In genomic region chr9:108416321-108416720, GRCh38 we compare ENCODE assay signal across 17 cellular contexts.
DNase-seq lines count a peak whose midpoint lies in the region; ATAC-seq and TF ChIP-seq lines count a peak whose summit lies in the region.
"Had no signal": no experiment of that assay in that cellular context is flagged by ENCODE, and none has a peak within 500 bp of the region (broad histone marks: within the 10 kb centered on the region; RNA-seq: fewer than 3 reads in every experiment).

No MANE protein-coding gene starts in this region.

- H3K4me3 ChIP-seq in epithelial cell of esophagus (ENCODE audit: low read length), result no peak overlapping the region
- no peak overlapping the region for H3K4me3 ChIP-seq in psoas muscle

- no peaks in the 10 kb centered on the region for H3K36me3 ChIP-seq in psoas muscle (ENCODE audit: insufficient read depth in 1 of 2, low read depth in 1 of 2)

- no peaks in the 10 kb centered on the region for H3K4me1 ChIP-seq in psoas muscle

- no peaks in the 10 kb centered on the region for H3K9me3 ChIP-seq in psoas muscle

- H3K27ac ChIP-seq in psoas muscle, result no peak overlapping the region
- H3K27ac ChIP-seq: HL-60 had no signal

- TF ChIP-seq CTCF in epithelial cell of esophagus (IDR thresholded peaks at IDR 0.05; ENCODE audit: insufficient read depth, low read depth, low read length, missing control alignments) (peak; percentile 37), psoas muscle (IDR thresholded peaks at IDR 0.05) (peak; percentile 5)

- intact Hi-C loops in psoas muscle (cut with DNase I), result loop anchor here (5.0 to 10.0 kb wide), 2 partner anchors 148 to 151 kb away; no protein-coding TSS in a partner anchor

- 88 to 91% (median 89%) methylated on average over 2 of the region's 2 CpGs for WGBS in psoas muscle, 3 donors

- DNase-seq in NCI-H1092 treated with DMSO at 0.1 percent for 48 hours (lab: John Stamatoyannopoulos, UW) (peak; percentile 4), NCI-H1092 (lab: John Stamatoyannopoulos, UW) (no peak), RPMI7951 (ENCODE audit: low read depth) (peak; percentile 41), epithelial cell of esophagus (ENCODE audit: low read depth) (peak; percentile 70), psoas muscle (no peak), NOMO-1 treated with dmso at 0.1 percent for 144 hours (lab: John Stamatoyannopoulos, UW; ENCODE audit: unreplicated experiment) (no peak), epidermal melanocyte (ENCODE audit: insufficient read length, low spot score) (no peak)
- DNase-seq: activated CD4-positive, alpha-beta T cell treated with anti-CD3 and anti-CD28 coated beads for 1 hour; activated T-cell treated with anti-CD3 and anti-CD28 coated beads for 4 hours; COR-L47; cortex of kidney; midbrain; MM.1S; NCI-H2171 treated with DMSO at 0.1 percent for 48 hours; occipital lobe had no signal

- H3K27me3 ChIP-seq in psoas muscle (ENCODE audit: insufficient read depth in 3 of 3, low read length in 2 of 3), result no peaks in the 10 kb centered on the region

- ATAC-seq in psoas muscle, result no peak
- no peak for ATAC-seq in HG03196 (IDR thresholded peaks at IDR 0.05; ENCODE audit: unreplicated experiment)

Comparison
In these comparisons a context has a peak if more than half of its experiments do, and no peak if none do; other contexts are left out.
1. DNase-seq: peak in NCI-H1092 treated with DMSO at 0.1 percent for 48 hours (single experiment), RPMI7951 (single experiment) and epithelial cell of esophagus (single experiment); none in NCI-H1092 (single experiment), psoas muscle (0 of 2), NOMO-1 treated with dmso at 0.1 percent for 144 hours (single experiment) and epidermal melanocyte (single experiment).